ENCODE assay signal across 8 cellular contexts in the genomic region with DNA sequence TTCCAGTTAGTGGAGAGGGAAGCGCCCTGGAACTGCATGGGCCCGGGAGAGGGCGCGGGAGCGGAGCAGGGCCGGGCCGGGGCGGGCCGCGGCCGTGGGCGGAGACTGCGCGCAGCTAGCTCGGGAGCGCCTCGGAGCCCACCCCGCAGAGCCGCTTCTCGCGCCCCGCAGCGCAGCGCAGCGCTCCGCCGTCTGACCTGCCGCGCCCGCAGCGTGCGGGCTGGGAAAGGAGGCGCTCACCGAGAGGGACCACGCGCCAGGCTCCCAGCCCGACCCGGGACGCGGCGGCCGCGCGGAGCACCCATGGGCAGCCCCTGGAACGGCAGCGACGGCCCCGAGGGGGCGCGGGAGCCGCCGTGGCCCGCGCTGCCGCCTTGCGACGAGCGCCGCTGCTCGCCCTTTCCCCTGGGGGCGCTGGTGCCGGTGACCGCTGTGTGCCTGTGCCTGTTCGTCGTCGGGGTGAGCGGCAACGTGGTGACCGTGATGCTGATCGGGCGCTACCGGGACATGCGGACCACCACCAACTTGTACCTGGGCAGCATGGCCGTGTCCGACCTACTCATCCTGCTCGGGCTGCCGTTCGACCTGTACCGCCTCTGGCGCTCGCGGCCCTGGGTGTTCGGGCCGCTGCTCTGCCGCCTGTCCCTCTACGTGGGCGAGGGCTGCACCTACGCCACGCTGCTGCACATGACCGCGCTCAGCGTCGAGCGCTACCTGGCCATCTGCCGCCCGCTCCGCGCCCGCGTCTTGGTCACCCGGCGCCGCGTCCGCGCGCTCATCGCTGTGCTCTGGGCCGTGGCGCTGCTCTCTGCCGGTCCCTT. TPM values are rescaled to one million over a fixed set of nuclear protein-coding genes. Genes with fewer than 3 reads are reported as not detected.
A peak's percentile ranks its signal among the peaks of the same experiment; 100 is the strongest.
DNase-seq lines count a peak whose midpoint lies in the region; ATAC-seq and TF ChIP-seq lines count a peak whose summit lies in the region.

A gene with protein sequence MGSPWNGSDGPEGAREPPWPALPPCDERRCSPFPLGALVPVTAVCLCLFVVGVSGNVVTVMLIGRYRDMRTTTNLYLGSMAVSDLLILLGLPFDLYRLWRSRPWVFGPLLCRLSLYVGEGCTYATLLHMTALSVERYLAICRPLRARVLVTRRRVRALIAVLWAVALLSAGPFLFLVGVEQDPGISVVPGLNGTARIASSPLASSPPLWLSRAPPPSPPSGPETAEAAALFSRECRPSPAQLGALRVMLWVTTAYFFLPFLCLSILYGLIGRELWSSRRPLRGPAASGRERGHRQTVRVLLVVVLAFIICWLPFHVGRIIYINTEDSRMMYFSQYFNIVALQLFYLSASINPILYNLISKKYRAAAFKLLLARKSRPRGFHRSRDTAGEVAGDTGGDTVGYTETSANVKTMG (plus strand): TSS at position 304 of the 821 bp plus-strand sequence. CDS start 0 bp downstream, at position 304.

- peaks cover 4% of the 10 kb centered on the region for H3K36me3 Mint-ChIP-seq in Calu3 (ENCODE audit: insufficient read depth, unreplicated experiment)

- H3K27me3 Mint-ChIP-seq in Calu3 (ENCODE audit: unreplicated experiment): peaks cover 21% of the 10 kb centered on the region

- H3K36me3 ChIP-seq in Loucy (ENCODE audit: insufficient read depth, low read length) (no peaks in the 10 kb centered on the region), Karpas-422 (ENCODE audit: insufficient read depth, low read length) (no peaks in the 10 kb centered on the region)

- H3K9ac ChIP-seq in Loucy (ENCODE audit: low read depth, low read length, poor library complexity, severe bottlenecking): no peak within 1 kb of the TSS
- H3K9ac ChIP-seq in Karpas-422 (ENCODE audit: low read length): no peak within 1 kb of the TSS

- peaks cover 2% of the 10 kb centered on the region for H3K4me1 ChIP-seq in Loucy (ENCODE audit: insufficient read depth, low read length, poor library complexity, severe bottlenecking)
- peaks cover 7% of the 10 kb centered on the region for H3K4me1 ChIP-seq in Karpas-422 (ENCODE audit: low read length)

- peak within 1 kb of the TSS; percentile 59 for H3K4me2 ChIP-seq in Loucy (ENCODE audit: low read depth, low read length, poor library complexity, severe bottlenecking)
- no peak within 1 kb of the TSS for H3K4me2 ChIP-seq in Karpas-422 (ENCODE audit: low read depth, low read length, poor library complexity, severe bottlenecking)

- H3K9me3 ChIP-seq in Loucy (ENCODE audit: insufficient read depth, low read depth, low read length) (no peaks in the 10 kb centered on the region), Karpas-422 (ENCODE audit: low read length) (no peaks in the 10 kb centered on the region)

- DNase-seq in Calu3 (peak; percentile 62), foreskin fibroblast (peak in 1 of 2 donors; percentile 60), omental fat pad (ENCODE audit: low spot score) (no peak), Karpas-422 (no peak)
- peak; percentile 59 to 68 for DNase-seq in activated T-cell treated with anti-CD3 and anti-CD28 coated beads, Interleukin-2, amount 50 U/mL, for 48 hours

- H3K27ac Mint-ChIP-seq in Calu3 (ENCODE audit: unreplicated experiment): no peak within 1 kb of the TSS

- CTCF ChIA-PET in Calu3 (lab: Charles Lee): no interaction called here

- no peaks in the 10 kb centered on the region for H3K9me2 ChIP-seq in Loucy (replicated peaks; ENCODE audit: low read depth, low read length)
- H3K9me2 ChIP-seq in Karpas-422 (replicated peaks; ENCODE audit: insufficient read depth, low read length): no peaks in the 10 kb centered on the region

- no TSS peak for BruUV-seq in Calu3 (replicated peaks; lab: Mats Ljungman, UMichigan)

- H3K4me1 Mint-ChIP-seq in Calu3 (ENCODE audit: low read depth, unreplicated experiment): no peaks in the 10 kb centered on the region

- H3K4me3 ChIP-seq in Loucy (ENCODE audit: low read length, poor library complexity, severe bottlenecking) (peak within 1 kb of the TSS; percentile 61), foreskin fibroblast (ENCODE audit: low read depth in 1 of 2, low read length in 2 of 2) (peak within 1 kb of the TSS; percentile 8 to 28), Karpas-422 (ENCODE audit: low read length) (no peak within 1 kb of the TSS)

- peak; percentile 72 for ATAC-seq in omental fat pad (ENCODE audit: low FRiP score)
- no peak for ATAC-seq in GM19035 (IDR thresholded peaks at IDR 0.05; ENCODE audit: unreplicated experiment)
- ATAC-seq in GM21447 (IDR thresholded peaks at IDR 0.05; ENCODE audit: unreplicated experiment): no peak

- H3K4me3 Mint-ChIP-seq in Calu3 (ENCODE audit: low read depth, unreplicated experiment): peak within 1 kb of the TSS; percentile 61

- TF ChIP-seq CTCF in Calu3 (IDR thresholded peaks at IDR 0.05; ENCODE audit: unreplicated experiment): peak; percentile 39
- no peak for TF ChIP-seq CTCF in Loucy (conservative IDR thresholded peaks at IDR 0.05; ENCODE audit: low read length)
- no peak for TF ChIP-seq CTCF in foreskin fibroblast (IDR thresholded peaks at IDR 0.05; ENCODE audit: low read depth, low read length)
- TF ChIP-seq CTCF in omental fat pad (IDR thresholded peaks at IDR 0.05): no peak

- intact Hi-C loops in Calu3 (cut with micrococcal nuclease; ENCODE audit: unreplicated experiment): no loop called here

- no peak within 1 kb of the TSS for H3K27ac ChIP-seq in Karpas-422 (ENCODE audit: low read length)

- H3F3A ChIP-seq in Loucy (ENCODE audit: low read depth): no peaks in the 10 kb centered on the region

- H2AFZ ChIP-seq in Loucy (ENCODE audit: low read length): peak within 1 kb of the TSS; percentile 62; the same call in 1 of the 2 replicates
- H2AFZ ChIP-seq in Karpas-422 (ENCODE audit: low read length): no peak within 1 kb of the TSS

- H3K27me3 ChIP-seq in Loucy (ENCODE audit: insufficient read depth, low read length, poor library complexity, severe bottlenecking) (peaks cover 13% of the 10 kb centered on the region), Karpas-422 (ENCODE audit: low read length) (no peaks in the 10 kb centered on the region)

- H3K79me2 ChIP-seq in Loucy (ENCODE audit: insufficient read depth, low read length) (no peaks in the 10 kb centered on the region), Karpas-422 (ENCODE audit: low read length) (no peaks in the 10 kb centered on the region)

- H4K20me1 ChIP-seq in Loucy (ENCODE audit: insufficient read depth, low read length, poor library complexity, severe bottlenecking) (no peaks in the 10 kb centered on the region), Karpas-422 (ENCODE audit: insufficient read depth, low read depth, low read length) (no peaks in the 10 kb centered on the region)

- no peaks in the 10 kb centered on the region for H3K9me3 Mint-ChIP-seq in Calu3 (ENCODE audit: low read depth, unreplicated experiment)

RNA-seq across cellular contexts. Expression of the gene that starts here (rescaled TPM):
- total RNA-seq in Calu3 (2022): 0.28 and 0.71 TPM in 2 replicates
- under 1 TPM in 1 of 4 donors, not detected in 3; 0.72 TPM for total RNA-seq in omental fat pad
- not detected in 2 replicates for total RNA-seq in Karpas-422 (2014; rRNA removed; shearing (Covaris generic); ENCODE audit: low replicate concordance)

Comparison
In these comparisons a context has a peak if more than half of its experiments do, and no peak if none do; other contexts are left out.
1. Peak in DNase-seq in Calu3; RNA of the gene not detected or under 1 TPM.
2. Peak in ATAC-seq in omental fat pad; RNA of the gene not detected or under 1 TPM.
3. DNase-seq: peak in activated T-cell treated with anti-CD3 and anti-CD28 coated beads, Interleukin-2, amount 50 U/mL, for 48 hours (2 of 2); none in omental fat pad (single experiment) and Karpas-422 (single experiment).